9 cellular contexts compared by ENCODE assay signal in genomic region chr22:30668306-30668655, GRCh38. TPM values are rescaled to one million over a fixed set of nuclear protein-coding genes. Genes with fewer than 3 reads are reported as not detected.
DNase-seq lines count a peak whose midpoint lies in the region; ATAC-seq, FAIRE-seq and TF ChIP-seq lines count a peak whose summit lies in the region.
"Had no signal": no experiment of that assay in that cellular context is flagged by ENCODE, and none has a peak within 500 bp of the region (broad histone marks: within the 10 kb centered on the region; RNA-seq: fewer than 3 reads in every experiment).

No MANE protein-coding gene starts in this region.

- TF ChIP-seq EP300 in HepG2 (IDR thresholded peaks at IDR 0.05; ENCODE audit: low read depth in 2 of 2, low read length in 2 of 2): no peak
- no peak for TF ChIP-seq EP300 in HepG2 (CRISPR knock-in tag; IDR thresholded peaks at IDR 0.05; ENCODE audit: borderline replicate concordance)
- no peak for TF ChIP-seq EP300 in transverse colon (IDR thresholded peaks at IDR 0.05; ENCODE audit: low read depth)

- H3K27me3 ChIP-seq in cardiac muscle cell: peaks cover 12% of the 10 kb centered on the region
- peaks cover 3 to 14% of the 10 kb centered on the region in 2 experiments; a peak in 3 of 5 replicates for H3K27me3 ChIP-seq in HepG2 (ENCODE audit: control insufficient read depth in 1 of 2, insufficient read depth in 2 of 2, low read length in 2 of 2)
- no peaks in the 10 kb centered on the region for H3K27me3 ChIP-seq in transverse colon

- CTCF ChIA-PET in HepG2 (lab: Yijun Ruan, JAX; ENCODE audit: low intra/inter-chr PET ratio, low total read pairs): no interaction called here

- BruUV-seq in HepG2 (replicated peaks; lab: Mats Ljungman, UMichigan): no TSS peak

- peaks cover 0 to 7% of the 10 kb centered on the region in 2 donors for H3K36me3 Mint-ChIP-seq in activated naive CD4-positive, alpha-beta T cell treated with anti-CD3 and anti-CD28 coated beads, Interleukin-2, amount 50 U/mL, for 72 hours

- no peak overlapping the region for H2AFZ ChIP-seq in HepG2 (ENCODE audit: low read length)

- peak overlapping the region; percentile 44; the same call in 1 of the 2 replicates for H3K9ac ChIP-seq in HepG2 (ENCODE audit: insufficient read depth, low read depth, low read length)

- H3K79me2 ChIP-seq in HepG2 (ENCODE audit: insufficient read depth, low read length): no peaks in the 10 kb centered on the region

- TF ChIP-seq POLR2A in HepG2 (IDR thresholded peaks at IDR 0.05; ENCODE audit: insufficient read depth in 1 of 2, low read depth in 2 of 2, low read length in 2 of 2): no peak
- no peak for TF ChIP-seq POLR2A in transverse colon (IDR thresholded peaks at IDR 0.05)

- no peak for TF ChIP-seq RAD21 in HepG2 (CRISPR knock-in tag; IDR thresholded peaks at IDR 0.05)

- FAIRE-seq in HepG2 (lab: Jason Lieb, UNC): no peak

- H4K20me1 ChIP-seq in HepG2 (ENCODE audit: insufficient read depth, low read length): no peaks in the 10 kb centered on the region

- in situ Hi-C loops in HepG2 (cut with HindIII; ENCODE audit: extremely low pct_ligation_motif_present, low pct_unique_long_range_greater_than_20kb): no loop called here
- in situ Hi-C loops in transverse colon (cut with MboI; ENCODE audit: low pct_ligation_motif_present in 1 of 4, low pct_unique_long_range_greater_than_20kb in 1 of 4, low sequenced_read_pairs in 3 of 4): no loop called here

- H3K27ac ChIP-seq in cardiac muscle cell (no peak overlapping the region), HepG2 (ENCODE audit: extremely low read length, insufficient read depth, low read length) (no peak overlapping the region), transverse colon (peak overlapping the region; percentile 83 to 92 (median 88))
- H3K27ac ChIP-seq: epithelial cell of prostate had no signal

- ATAC-seq in Right ventricle myocardium superior (ENCODE audit: poor library complexity): no peak
- ATAC-seq in activated naive CD4-positive, alpha-beta T cell treated with anti-CD3 and anti-CD28 coated beads, Interleukin-2, amount 50 U/mL, for 72 hours: no peak
- peak; percentile 16 for ATAC-seq in HepG2
- ATAC-seq in HG03565 (IDR thresholded peaks at IDR 0.05; ENCODE audit: unreplicated experiment): no peak

- peak overlapping the region; percentile 99 for H3K4me2 ChIP-seq in HepG2 (ENCODE audit: low read depth, low read length)

- H3K4me1 ChIP-seq in cardiac muscle cell (ENCODE audit: low read depth) (peaks cover 6% of the 10 kb centered on the region), HepG2 (ENCODE audit: insufficient read depth, low read length) (peaks cover 18% of the 10 kb centered on the region), transverse colon (peaks cover 4 to 36% (median 29%) of the 10 kb centered on the region in 4 donors)

- no peak for TF ChIP-seq CTCF in cardiac muscle cell (IDR thresholded peaks at IDR 0.05; ENCODE audit: low read depth, low read length)
- TF ChIP-seq CTCF in HepG2 (CRISPR knock-in tag; IDR thresholded peaks at IDR 0.05): no peak
- TF ChIP-seq CTCF in transverse colon (IDR thresholded peaks at IDR 0.05): no peak

- H3K9me3 ChIP-seq in cardiac muscle cell (ENCODE audit: low read depth) (no peaks in the 10 kb centered on the region), HepG2 (ENCODE audit: low read length) (no peaks in the 10 kb centered on the region), transverse colon (no peaks in the 10 kb centered on the region)

- H3K4me3 ChIP-seq in cardiac muscle cell: peak overlapping the region; percentile 70
- H3K4me3 ChIP-seq in HepG2 (replicated peaks in 1 of 3; ENCODE audit: insufficient read depth in 1 of 3, low read depth in 2 of 3, low read length in 3 of 3): peak overlapping the region; percentile 55 to 79 (median 58)
- peak overlapping the region; percentile 49 to 71 (median 54) for H3K4me3 ChIP-seq in transverse colon

- peak overlapping the region; percentile 33 to 77 for H3K27ac Mint-ChIP-seq in activated naive CD4-positive, alpha-beta T cell treated with anti-CD3 and anti-CD28 coated beads, Interleukin-2, amount 50 U/mL, for 72 hours

- no peaks in the 10 kb centered on the region for H3K9me3 Mint-ChIP-seq in activated naive CD4-positive, alpha-beta T cell treated with anti-CD3 and anti-CD28 coated beads, Interleukin-2, amount 50 U/mL, for 72 hours

- WGBS in HepG2 (ENCODE audit: low lambda C conversion rate): 1% methylated on average over 12 of the region's 15 CpGs
- 16 to 18% methylated on average over 5 to 15 of the region's 15 CpGs for WGBS in transverse colon (ENCODE audit: low coverage in 1 of 2), 2 donors

- intact Hi-C loops in Right ventricle myocardium superior (cut with DNase I) (no loop called here), HepG2 (cut with micrococcal nuclease; ENCODE audit: unreplicated experiment) (no loop called here), transverse colon (cut with DNase I; ENCODE audit: low total_unique reads) (no loop called here)

- POLR2A ChIA-PET in HepG2 (lab: Yijun Ruan, JAX): no interaction called here

- DNase-seq in cardiac muscle cell (ENCODE audit: low read depth in 1 of 2, low spot score in 1 of 2) (no peak), Right ventricle myocardium superior (no peak), HepG2 (ENCODE audit: low spot score) (no peak), transverse colon (no peak), NCI-H524 treated with DMSO at 0.1 percent for 48 hours (lab: John Stamatoyannopoulos, UW) (no peak), amniotic stem cell (lab: John Stamatoyannopoulos, UW) (no peak)
- no peak for DNase-seq in activated naive CD4-positive, alpha-beta T cell treated with anti-CD3 and anti-CD28 coated beads, Interleukin-2, amount 50 U/mL, for 72 hours (ENCODE audit: low spot score in 2 of 2)

- H3K36me3 ChIP-seq in cardiac muscle cell (no peaks in the 10 kb centered on the region), HepG2 (replicated peaks in 1 of 2; ENCODE audit: control insufficient read depth in 1 of 2, insufficient read depth in 2 of 2, low read length in 2 of 2) (no peaks in the 10 kb centered on the region), transverse colon (no peaks in the 10 kb centered on the region)

RNA-seq across cellular contexts. Expression of gene DUSP18, which starts 0.6 kb away (rescaled TPM):
- total RNA-seq in cardiac muscle cell (6.1 and 6.8 TPM in 2 replicates), Right ventricle myocardium superior (2.2 TPM), HepG2 (2016; rRNA removed; fragmentation: Illumina TruSeq; extraction: Trizol) (1.4 and 2.0 TPM in 2 replicates), transverse colon (10 to 100 TPM; 13.7 to 38.2 (median 29.8) TPM)
- polyA plus RNA-seq in cardiac muscle cell (11.0 and 16.2 TPM in 2 replicates), HepG2 (2011; rRNA removed) (2.1 and 2.3 TPM in 2 replicates)
- total RNA-seq in activated naive CD4-positive, alpha-beta T cell treated with anti-CD3 and anti-CD28 coated beads, Interleukin-2, amount 50 U/mL, for 72 hours: 10 to 100 TPM in 1 of 2 donors, 1 to 10 TPM in 1; 7.4 to 10.4 TPM
- total RNA-seq in HepG2 (2016; cell fraction: cytosol; rRNA removed; fragmentation: Illumina TruSeq; extraction: Trizol; ENCODE audit: low read depth): 0.44 and 1.1 TPM in 2 replicates
- 1.2 and 1.4 TPM in 2 replicates for total RNA-seq in HepG2 (2016; cell fraction: insoluble cytoplasmic fraction; rRNA removed; fragmentation: Illumina TruSeq; extraction: Trizol)
- total RNA-seq in HepG2 (2016; cell fraction: membrane; rRNA removed; fragmentation: Illumina TruSeq; extraction: Trizol): 2.3 and 2.4 TPM in 2 replicates
- 0.91 and 1.3 TPM in 2 replicates for total RNA-seq in HepG2 (2016; cell fraction: nucleus; rRNA removed; fragmentation: Illumina TruSeq; extraction: Trizol)
- 2.6 and 2.8 TPM in 2 replicates for polyA plus RNA-seq in HepG2 (2011; cell fraction: cytosol; rRNA removed)
- polyA plus RNA-seq in HepG2 (2011; cell fraction: nucleus; rRNA removed): 2.1 and 2.7 TPM in 2 replicates
- polyA plus RNA-seq in HepG2 (2012): 0.81 and 0.87 TPM in 2 replicates
- polyA plus RNA-seq in HepG2 (2016; cell fraction: cytosol; fragmentation: Illumina TruSeq; extraction: Trizol; ENCODE audit: low read depth): 1.1 and 1.7 TPM in 2 replicates
- 1.6 and 1.7 TPM in 2 replicates for polyA plus RNA-seq in HepG2 (2016; cell fraction: insoluble cytoplasmic fraction; fragmentation: Illumina TruSeq; extraction: Trizol; ENCODE audit: low read depth)
- polyA plus RNA-seq in HepG2 (2016; cell fraction: membrane; fragmentation: Illumina TruSeq; extraction: Trizol; ENCODE audit: low read depth): 1.8 and 2.1 TPM in 2 replicates
- 1.0 and 1.5 TPM in 2 replicates for polyA plus RNA-seq in HepG2 (2016; cell fraction: nucleus; fragmentation: Illumina TruSeq; extraction: Trizol; ENCODE audit: insufficient read depth, low read depth)
- 3.0 and 7.6 TPM in 2 replicates for polyA minus RNA-seq in HepG2 (2011; rRNA and poly(A)+ RNA removed; ENCODE audit: low replicate concordance)
- 0.79 and 1.8 TPM in 2 replicates for polyA minus RNA-seq in HepG2 (2011; cell fraction: cytosol; rRNA and poly(A)+ RNA removed)
- 1.3 and 1.7 TPM in 2 replicates for polyA minus RNA-seq in HepG2 (2011; cell fraction: nucleus; rRNA and poly(A)+ RNA removed)

RNA-seq across cellular contexts. Expression of gene OSBP2, which starts 26.4 kb away (rescaled TPM):
- total RNA-seq in cardiac muscle cell (19.4 and 39.2 TPM in 2 replicates), Right ventricle myocardium superior (15.1 TPM), HepG2 (2016; rRNA removed; fragmentation: Illumina TruSeq; extraction: Trizol) (7.1 and 7.7 TPM in 2 replicates), transverse colon (1 to 10 TPM in 3 of 4 donors, under 1 TPM in 1; 0.60 to 7.5 (median 4.3) TPM)
- polyA plus RNA-seq in cardiac muscle cell (21.0 and 32.5 TPM in 2 replicates), HepG2 (2011; rRNA removed) (5.0 and 7.9 TPM in 2 replicates)
- 1 to 10 TPM; 1.7 to 6.1 TPM for total RNA-seq in activated naive CD4-positive, alpha-beta T cell treated with anti-CD3 and anti-CD28 coated beads, Interleukin-2, amount 50 U/mL, for 72 hours
- total RNA-seq in HepG2 (2016; cell fraction: cytosol; rRNA removed; fragmentation: Illumina TruSeq; extraction: Trizol; ENCODE audit: low read depth): 1.9 and 2.2 TPM in 2 replicates
- 8.2 and 8.7 TPM in 2 replicates for total RNA-seq in HepG2 (2016; cell fraction: insoluble cytoplasmic fraction; rRNA removed; fragmentation: Illumina TruSeq; extraction: Trizol)
- total RNA-seq in HepG2 (2016; cell fraction: membrane; rRNA removed; fragmentation: Illumina TruSeq; extraction: Trizol): 7.4 and 9.1 TPM in 2 replicates
- total RNA-seq in HepG2 (2016; cell fraction: nucleus; rRNA removed; fragmentation: Illumina TruSeq; extraction: Trizol): 5.3 and 10.0 TPM in 2 replicates
- 3.8 and 4.7 TPM in 2 replicates for polyA plus RNA-seq in HepG2 (2011; cell fraction: cytosol; rRNA removed)
- 5.9 and 7.6 TPM in 2 replicates for polyA plus RNA-seq in HepG2 (2011; cell fraction: nucleus; rRNA removed)
- polyA plus RNA-seq in HepG2 (2012): 4.1 and 4.4 TPM in 2 replicates
- 3.0 and 5.0 TPM in 2 replicates for polyA plus RNA-seq in HepG2 (2016; cell fraction: cytosol; fragmentation: Illumina TruSeq; extraction: Trizol; ENCODE audit: low read depth)
- 7.0 and 13.0 TPM in 2 replicates for polyA plus RNA-seq in HepG2 (2016; cell fraction: insoluble cytoplasmic fraction; fragmentation: Illumina TruSeq; extraction: Trizol; ENCODE audit: low read depth)
- polyA plus RNA-seq in HepG2 (2016; cell fraction: membrane; fragmentation: Illumina TruSeq; extraction: Trizol; ENCODE audit: low read depth): 11.2 and 12.1 TPM in 2 replicates
- 10.2 and 11.3 TPM in 2 replicates for polyA plus RNA-seq in HepG2 (2016; cell fraction: nucleus; fragmentation: Illumina TruSeq; extraction: Trizol; ENCODE audit: insufficient read depth, low read depth)
- polyA minus RNA-seq in HepG2 (2011; rRNA and poly(A)+ RNA removed; ENCODE audit: low replicate concordance): 7.4 and 90.6 TPM in 2 replicates
- 2.9 and 4.3 TPM in 2 replicates for polyA minus RNA-seq in HepG2 (2011; cell fraction: cytosol; rRNA and poly(A)+ RNA removed)
- polyA minus RNA-seq in HepG2 (2011; cell fraction: nucleus; rRNA and poly(A)+ RNA removed): 6.0 and 6.8 TPM in 2 replicates

RNA-seq across cellular contexts. Expression of gene SLC35E4, which starts 32.7 kb away (rescaled TPM):
- total RNA-seq in cardiac muscle cell: 8.7 and 12.2 TPM in 2 replicates
- 7.6 and 8.2 TPM in 2 replicates for polyA plus RNA-seq in cardiac muscle cell
- total RNA-seq in Right ventricle myocardium superior: 4.1 TPM
- 1 to 10 TPM; 3.9 to 9.5 TPM for total RNA-seq in activated naive CD4-positive, alpha-beta T cell treated with anti-CD3 and anti-CD28 coated beads, Interleukin-2, amount 50 U/mL, for 72 hours
- 0.15 TPM in 1 of 2 replicates, not detected in the other for total RNA-seq in HepG2 (2016; rRNA removed; fragmentation: Illumina TruSeq; extraction: Trizol)
- 0.09 TPM in 1 of 2 replicates, not detected in the other for total RNA-seq in HepG2 (2016; cell fraction: cytosol; rRNA removed; fragmentation: Illumina TruSeq; extraction: Trizol; ENCODE audit: low read depth)
- total RNA-seq in HepG2 (2016; cell fraction: insoluble cytoplasmic fraction; rRNA removed; fragmentation: Illumina TruSeq; extraction: Trizol): 0.13 TPM in 1 of 2 replicates, not detected in the other
- total RNA-seq in HepG2 (2016; cell fraction: membrane; rRNA removed; fragmentation: Illumina TruSeq; extraction: Trizol): 0.14 TPM in 1 of 2 replicates, not detected in the other
- 0.12 and 0.16 TPM in 2 replicates for total RNA-seq in HepG2 (2016; cell fraction: nucleus; rRNA removed; fragmentation: Illumina TruSeq; extraction: Trizol)
- 0.07 and 0.13 TPM in 2 replicates for polyA plus RNA-seq in HepG2 (2011; rRNA removed)
- polyA plus RNA-seq in HepG2 (2011; cell fraction: cytosol; rRNA removed): 0.09 and 0.17 TPM in 2 replicates
- 0.10 TPM in 1 of 2 replicates, not detected in the other for polyA plus RNA-seq in HepG2 (2011; cell fraction: nucleus; rRNA removed)
- 0.07 and 0.08 TPM in 2 replicates for polyA plus RNA-seq in HepG2 (2012)
- not detected in 2 replicates for polyA plus RNA-seq in HepG2 (2016; cell fraction: cytosol; fragmentation: Illumina TruSeq; extraction: Trizol; ENCODE audit: low read depth)
- polyA plus RNA-seq in HepG2 (2016; cell fraction: insoluble cytoplasmic fraction; fragmentation: Illumina TruSeq; extraction: Trizol; ENCODE audit: low read depth): 0.09 TPM in 1 of 2 replicates, not detected in the other
- 0.06 TPM in 1 of 2 replicates, not detected in the other for polyA plus RNA-seq in HepG2 (2016; cell fraction: membrane; fragmentation: Illumina TruSeq; extraction: Trizol; ENCODE audit: low read depth)
- polyA plus RNA-seq in HepG2 (2016; cell fraction: nucleus; fragmentation: Illumina TruSeq; extraction: Trizol; ENCODE audit: insufficient read depth, low read depth): 0.33 TPM in 1 of 2 replicates, not detected in the other
- polyA minus RNA-seq in HepG2 (2011; rRNA and poly(A)+ RNA removed; ENCODE audit: low replicate concordance): 0.12 and 3.3 TPM in 2 replicates
- polyA minus RNA-seq in HepG2 (2011; cell fraction: cytosol; rRNA and poly(A)+ RNA removed): 0.18 TPM in 1 of 2 replicates, not detected in the other
- polyA minus RNA-seq in HepG2 (2011; cell fraction: nucleus; rRNA and poly(A)+ RNA removed): not detected in 2 replicates
- 10 to 100 TPM in 3 of 4 donors, 1 to 10 TPM in 1; 6.4 to 21.3 (median 15.7) TPM for total RNA-seq in transverse colon

Comparison
In these comparisons a context has a peak if more than half of its experiments do, and no peak if none do; other contexts are left out.
1. H3K27ac ChIP-seq: peak in transverse colon (4 of 4); none in cardiac muscle cell (single experiment) and HepG2 (single experiment).
2. Peak in every context shown above with its lines, with median percentiles within 50 percentile points of each other: H3K4me3 ChIP-seq.